26 cellular contexts compared by ENCODE assay signal in the genomic region with DNA sequence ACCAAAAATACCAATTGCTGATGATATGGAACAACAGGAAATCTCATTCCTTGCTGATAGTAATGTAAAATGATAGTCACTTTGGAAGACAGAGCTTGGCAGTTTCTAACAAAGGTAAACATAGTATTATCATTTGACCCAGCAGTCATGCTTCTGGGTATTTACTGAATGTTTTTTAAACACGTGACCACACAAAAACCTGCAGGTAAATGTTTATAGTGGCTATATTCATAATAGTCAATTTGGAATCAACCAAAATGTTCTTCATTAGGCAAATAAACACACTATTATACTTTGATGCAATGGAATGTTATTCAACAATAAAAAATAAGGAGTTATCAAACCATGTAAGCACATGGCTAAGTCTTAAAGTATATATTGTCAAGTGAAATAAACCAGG.
"Had no signal": no experiment of that assay in that cellular context is flagged by ENCODE, and none has a peak within 500 bp of the region (broad histone marks: within the 10 kb centered on the region; RNA-seq: fewer than 3 reads in every experiment).

No MANE protein-coding gene starts in this region.

- H3K9me3 ChIP-seq: esophagus squamous epithelium, gastrocnemius medialis, heart right ventricle, left lung, lower lobe of right lung, mucosa of descending colon had no signal

- DNase-seq: dermis blood vessel endothelial cell; dorsolateral prefrontal cortex; effector CD4-positive, alpha-beta T cell; effector memory CD8-positive, alpha-beta T cell; endodermal cell; erythroblast; esophagus squamous epithelium; foreskin fibroblast; foreskin melanocyte; gastrocnemius medialis; glutamatergic neuron; head of caudate nucleus; heart right ventricle; hippocampal formation; left cardiac atrium; left lung; left ventricle myocardium superior; lower lobe of right lung; mesenchymal stem cell; mucosa of descending colon; naive B cell had no signal

- H3K4me3 ChIP-seq: coronary artery, dorsolateral prefrontal cortex, esophagus squamous epithelium, gastrocnemius medialis, heart right ventricle, left lung, lower lobe of right lung, mucosa of descending colon had no signal

- H3K4me1 ChIP-seq: esophagus squamous epithelium, gastrocnemius medialis, heart right ventricle, left lung, lower lobe of right lung had no signal

- H3K27me3 ChIP-seq: dorsolateral prefrontal cortex, esophagus squamous epithelium, gastrocnemius medialis, left lung had no signal

- H3K36me3 ChIP-seq: esophagus squamous epithelium, gastrocnemius medialis, heart right ventricle, left lung, lower lobe of right lung had no signal

- H3K27ac ChIP-seq: coronary artery, dorsolateral prefrontal cortex, epithelial cell of prostate, esophagus squamous epithelium, gastrocnemius medialis, heart right ventricle, left lung, lower lobe of right lung had no signal

- FAIRE-seq: colon, endometrium, islet of Langerhans had no signal
